Comparison of ENCODE assay signal across 25 cellular contexts in genomic region chr11:118570787-118571186, GRCh38. TPM values are rescaled to one million over a fixed set of nuclear protein-coding genes. Genes with fewer than 3 reads are reported as not detected.
DNase-seq lines count a peak whose midpoint lies in the region; ATAC-seq and TF ChIP-seq lines count a peak whose summit lies in the region.
"Had no signal": no experiment of that assay in that cellular context is flagged by ENCODE, and none has a peak within 500 bp of the region (broad histone marks: within the 10 kb centered on the region; RNA-seq: fewer than 3 reads in every experiment).

No MANE protein-coding gene starts in this region.

- H3K4me1 Mint-ChIP-seq in activated T-cell treated with anti-CD3 and anti-CD28 coated beads, Interleukin-2, amount 50 U/mL, for 72 hours (ENCODE audit: low read depth): peaks cover 44% of the 10 kb centered on the region
- peaks cover 26% of the 10 kb centered on the region for H3K4me1 Mint-ChIP-seq in T-helper 17 cell

- H3K27me3 ChIP-seq in hepatocyte: no peaks in the 10 kb centered on the region
- no peaks in the 10 kb centered on the region for H3K27me3 ChIP-seq in transverse colon
- H3K27me3 ChIP-seq: BLaER1 treated with 17β-estradiol and CSF1 and Interleukin-3, amounts not matched to agents 10 nM and 100 nM; esophagus muscularis mucosa; gastrocnemius medialis; thyroid gland had no signal

- H3K36me3 Mint-ChIP-seq in activated T-cell treated with anti-CD3 and anti-CD28 coated beads, Interleukin-2, amount 50 U/mL, for 72 hours (ENCODE audit: insufficient read depth in 2 of 2): peaks cover 5 to 7% of the 10 kb centered on the region in 2 donors
- peaks cover 2% of the 10 kb centered on the region for H3K36me3 Mint-ChIP-seq in T-helper 17 cell (ENCODE audit: low read depth)

- peaks cover 26% of the 10 kb centered on the region for H4K20me1 ChIP-seq in hepatocyte (ENCODE audit: insufficient read depth, poor library complexity, severe bottlenecking)

- H3K4me3 Mint-ChIP-seq in activated T-cell treated with anti-CD3 and anti-CD28 coated beads, Interleukin-2, amount 50 U/mL, for 72 hours: no peak overlapping the region
- H3K4me3 Mint-ChIP-seq in T-helper 17 cell: no peak overlapping the region

- ATAC-seq in activated T-cell treated with anti-CD3 and anti-CD28 coated beads, Interleukin-2, amount 50 U/mL, for 72 hours (replicated peaks in 1 of 2): no peak
- ATAC-seq in T-helper 17 cell: no peak
- no peak for ATAC-seq in GM21390 (IDR thresholded peaks at IDR 0.05; ENCODE audit: unreplicated experiment)
- no peak for ATAC-seq in GM21723 (IDR thresholded peaks at IDR 0.05; ENCODE audit: unreplicated experiment)
- ATAC-seq: effector memory CD8-positive, alpha-beta T cell; gastrocnemius medialis; stimulated activated naive B cell treated with anti-CD40 and anti-IgM and Interleukin-4, amounts not matched to agents 10 μg/mL and 1 μg/mL and 100 μg/mL, for 72 hours had no signal

- H3K9me3 ChIP-seq in T-helper 17 cell (ENCODE audit: control insufficient read depth, low read length, poor library complexity, severe bottlenecking) (no peaks in the 10 kb centered on the region), hepatocyte (ENCODE audit: low read depth) (no peaks in the 10 kb centered on the region), transverse colon (no peaks in the 10 kb centered on the region)
- H3K9me3 ChIP-seq: BLaER1 treated with 17β-estradiol and CSF1 and Interleukin-3, amounts not matched to agents 10 nM and 100 nM; esophagus muscularis mucosa; gastrocnemius medialis; thyroid gland had no signal

- TF ChIP-seq CTCF in hepatocyte (IDR thresholded peaks at IDR 0.05; ENCODE audit: poor library complexity): no peak
- no peak for TF ChIP-seq CTCF in transverse colon (IDR thresholded peaks at IDR 0.05)

- intact Hi-C loops in transverse colon (cut with DNase I; ENCODE audit: low total_unique reads): no loop called here

- in situ Hi-C loops in transverse colon (cut with MboI; ENCODE audit: low pct_ligation_motif_present in 1 of 4, low pct_unique_long_range_greater_than_20kb in 1 of 4, low sequenced_read_pairs in 3 of 4): no loop called here

- no peak for DNase-seq in activated T-cell treated with anti-CD3 and anti-CD28 coated beads, Interleukin-2, amount 50 U/mL, for 72 hours
- DNase-seq in activated T-cell treated with anti-CD3 and anti-CD28 coated beads, Interleukin-2, amount 50 U/mL, for 48 hours: no peak
- DNase-seq in T-helper 17 cell (no peak), hepatocyte (ENCODE audit: low spot score) (no peak), transverse colon (no peak), GM03348 (ENCODE audit: low spot score) (no peak)
- DNase-seq: ACHN; effector memory CD8-positive, alpha-beta T cell; gastrocnemius medialis; hypothalamus; MM.1S; NCI-H1436 treated with DMSO at 0.1 percent for 48 hours; NCI-H2171; occipital lobe; RPMI8226; small intestine; stimulated activated naive B cell treated with anti-CD40 and anti-IgM and Interleukin-4, amounts not matched to agents 10 μg/mL and 1 μg/mL and 100 μg/mL, for 72 hours; T-helper 9 cell; thyroid gland had no signal

- no peak overlapping the region for H3K4me2 ChIP-seq in hepatocyte

- H2AFZ ChIP-seq in hepatocyte: peak overlapping the region; percentile 58

- no peaks in the 10 kb centered on the region for H3K36me3 ChIP-seq in hepatocyte (replicated peaks; ENCODE audit: insufficient read depth, low read depth)
- no peaks in the 10 kb centered on the region for H3K36me3 ChIP-seq in transverse colon
- H3K36me3 ChIP-seq: esophagus muscularis mucosa, gastrocnemius medialis, thyroid gland had no signal

- WGBS in hepatocyte (ENCODE audit: low lambda C conversion rate, missing lambda C conversion rate): 100% methylated on average over 1 of the region's 1 CpG
- 100% methylated on average over 1 of the region's 1 CpG; no CpG with 5 or more reads in 1 of the 2 donors for WGBS in transverse colon (ENCODE audit: low coverage in 1 of 2), 2 donors

- H3K9me3 Mint-ChIP-seq in activated T-cell treated with anti-CD3 and anti-CD28 coated beads, Interleukin-2, amount 50 U/mL, for 72 hours: no peaks in the 10 kb centered on the region
- H3K9me3 Mint-ChIP-seq: effector memory CD8-positive, alpha-beta T cell; stimulated activated naive B cell treated with anti-CD40 and anti-IgM and Interleukin-4, amounts not matched to agents 10 μg/mL and 1 μg/mL and 100 μg/mL, for 72 hours had no signal

- no peak overlapping the region for H3K4me3 ChIP-seq in hepatocyte
- H3K4me3 ChIP-seq in transverse colon: no peak overlapping the region

- H3K79me2 ChIP-seq in hepatocyte: peaks cover 48% of the 10 kb centered on the region

- no peak for TF ChIP-seq EP300 in transverse colon (IDR thresholded peaks at IDR 0.05; ENCODE audit: low read depth)

- no peaks in the 10 kb centered on the region for H3K9me2 ChIP-seq in hepatocyte (replicated peaks; ENCODE audit: insufficient read depth)

- no peak for TF ChIP-seq POLR2A in transverse colon (IDR thresholded peaks at IDR 0.05)

- H3K27ac ChIP-seq in hepatocyte: no peak overlapping the region
- peak overlapping the region in 3 of 4 donors; percentile 95 to 99 (median 99) for H3K27ac ChIP-seq in transverse colon
- H3K27ac ChIP-seq: SK-N-MC had no signal

- peak overlapping the region; percentile 95 for H3K27ac Mint-ChIP-seq in activated T-cell treated with anti-CD3 and anti-CD28 coated beads, Interleukin-2, amount 50 U/mL, for 72 hours
- H3K27ac Mint-ChIP-seq in T-helper 17 cell: peak overlapping the region; percentile 99

- peaks cover 13% of the 10 kb centered on the region for H3K4me1 ChIP-seq in hepatocyte (ENCODE audit: insufficient read depth)
- peaks cover 11 to 36% (median 31%) of the 10 kb centered on the region in 4 donors for H3K4me1 ChIP-seq in transverse colon

- H3K27me3 Mint-ChIP-seq in activated T-cell treated with anti-CD3 and anti-CD28 coated beads, Interleukin-2, amount 50 U/mL, for 72 hours (ENCODE audit: low read depth): no peaks in the 10 kb centered on the region
- H3K27me3 Mint-ChIP-seq in T-helper 17 cell: no peaks in the 10 kb centered on the region
- H3K27me3 Mint-ChIP-seq: effector memory CD8-positive, alpha-beta T cell; stimulated activated naive B cell treated with anti-CD40 and anti-IgM and Interleukin-4, amounts not matched to agents 10 μg/mL and 1 μg/mL and 100 μg/mL, for 72 hours had no signal

RNA-seq across cellular contexts. Expression of gene ARCN1, which starts 1.4 kb away (rescaled TPM):
- total RNA-seq in activated T-cell treated with anti-CD3 and anti-CD28 coated beads, Interleukin-2, amount 50 U/mL, for 72 hours: 100 to 1,000 TPM; 170 to 180 TPM
- 10 to 100 TPM; 86.2 to 87.5 TPM for total RNA-seq in T-helper 17 cell
- total RNA-seq in hepatocyte: 177 and 190 TPM in 2 replicates
- polyA plus RNA-seq in hepatocyte: 166 and 194 TPM in 2 replicates
- 10 to 100 TPM; 27.9 to 80.3 (median 61.0) TPM for total RNA-seq in transverse colon

RNA-seq across cellular contexts. Expression of gene IFT46, which starts 5.1 kb away (rescaled TPM):
- 10 to 100 TPM; 20.7 to 32.3 TPM for total RNA-seq in activated T-cell treated with anti-CD3 and anti-CD28 coated beads, Interleukin-2, amount 50 U/mL, for 72 hours
- total RNA-seq in T-helper 17 cell (1 to 10 TPM; 5.2 to 5.7 TPM), hepatocyte (20.6 and 21.0 TPM in 2 replicates), transverse colon (10 to 100 TPM in 3 of 4 donors, 1 to 10 TPM in 1; 4.8 to 20.2 (median 14.8) TPM)
- polyA plus RNA-seq in hepatocyte: 12.3 and 12.6 TPM in 2 replicates

RNA-seq across cellular contexts. Expression of gene PHLDB1, which starts 36.6 kb away (rescaled TPM):
- 1 to 10 TPM; 3.6 to 3.8 TPM for total RNA-seq in activated T-cell treated with anti-CD3 and anti-CD28 coated beads, Interleukin-2, amount 50 U/mL, for 72 hours
- total RNA-seq in T-helper 17 cell: 1 to 10 TPM; 1.8 to 2.6 TPM
- 45.8 and 51.8 TPM in 2 replicates for total RNA-seq in hepatocyte
- 71.1 and 73.0 TPM in 2 replicates for polyA plus RNA-seq in hepatocyte
- total RNA-seq in transverse colon: 100 to 1,000 TPM in 2 of 4 donors, 10 to 100 TPM in 2; 92.6 to 276 (median 161) TPM

RNA-seq across cellular contexts. Expression of gene TMEM25, which starts 39.8 kb away (rescaled TPM):
- total RNA-seq in activated T-cell treated with anti-CD3 and anti-CD28 coated beads, Interleukin-2, amount 50 U/mL, for 72 hours: 10 to 100 TPM; 18.1 to 18.6 TPM
- total RNA-seq in T-helper 17 cell (1 to 10 TPM; 9.2 to 10.0 TPM), hepatocyte (30.6 and 32.3 TPM in 2 replicates), transverse colon (10 to 100 TPM in 2 of 4 donors, 1 to 10 TPM in 2; 1.5 to 37.0 (median 14.5) TPM)
- polyA plus RNA-seq in hepatocyte: 35.6 and 42.9 TPM in 2 replicates

RNA-seq across cellular contexts. Expression of gene TTC36, which starts 43.5 kb away (rescaled TPM):
- total RNA-seq in activated T-cell treated with anti-CD3 and anti-CD28 coated beads, Interleukin-2, amount 50 U/mL, for 72 hours: 1 to 10 TPM in 1 of 2 donors, under 1 TPM in 1; 0.74 to 1.4 TPM
- total RNA-seq in T-helper 17 cell (under 1 TPM in 1 of 2 donors, not detected in 1; 0.55 TPM), hepatocyte (1.9 and 4.9 TPM in 2 replicates), transverse colon (10 to 100 TPM in 1 of 4 donors, 1 to 10 TPM in 1, not detected in 2; 2.2 to 17.9 TPM)
- 2.1 and 3.1 TPM in 2 replicates for polyA plus RNA-seq in hepatocyte
- polyA plus RNA-seq: keratinocyte had no signal
